22 cellular contexts compared by ENCODE assay signal in the genomic region with DNA sequence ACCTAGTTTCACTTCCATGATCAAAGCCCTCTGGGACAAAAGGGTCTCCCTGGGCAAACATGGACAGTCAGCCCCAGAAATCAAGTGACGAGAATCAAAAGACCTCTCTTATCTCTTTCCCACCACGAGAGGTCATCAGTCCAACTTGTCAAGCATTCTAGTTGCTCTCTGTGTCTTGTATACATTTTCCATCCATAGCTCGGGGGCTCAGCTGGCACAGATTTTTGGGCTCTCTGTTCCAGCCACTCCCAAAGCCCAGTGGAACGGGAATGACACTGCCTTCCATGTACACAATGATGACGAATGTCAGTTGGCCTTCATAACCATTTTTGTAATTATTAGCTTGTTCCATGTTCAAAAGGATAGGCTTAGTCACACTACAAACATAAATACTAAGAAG. TPM values are rescaled to one million over a fixed set of nuclear protein-coding genes. Genes with fewer than 3 reads are reported as not detected.
A peak's percentile ranks its signal among the peaks of the same experiment; 100 is the strongest.
DNase-seq lines count a peak whose midpoint lies in the region; ATAC-seq and TF ChIP-seq lines count a peak whose summit lies in the region.
"Had no signal": no experiment of that assay in that cellular context is flagged by ENCODE, and none has a peak within 500 bp of the region (broad histone marks: within the 10 kb centered on the region; RNA-seq: fewer than 3 reads in every experiment).

No MANE protein-coding gene starts in this region.

- POLR2A ChIA-PET in A673 (lab: Charles Lee; ENCODE audit: low non-redundant PET): no interaction called here

- no TSS peak for BruUV-seq in A673 (replicated peaks; lab: Mats Ljungman, UMichigan)

- no peak for TF ChIP-seq CTCF in A673 (conservative IDR thresholded peaks at IDR 0.05; ENCODE audit: low read depth, low read length)
- TF ChIP-seq CTCF in thyroid gland (IDR thresholded peaks at IDR 0.05): no peak

- H3K4me2 ChIP-seq in BLaER1: peak overlapping the region; percentile 43

- peak; percentile 38 for DNase-seq in A673 (ENCODE audit: low spot score)
- DNase-seq in NAMALWA (ENCODE audit: low spot score): peak; percentile 32
- peak; percentile 58 for DNase-seq in SK-MEL-5 (ENCODE audit: low read depth, low spot score)
- DNase-seq in thyroid gland: no peak
- no peak for DNase-seq in NK-92 (lab: John Stamatoyannopoulos, UW; ENCODE audit: unreplicated experiment)
- DNase-seq: activated CD4-positive, alpha-beta T cell treated with anti-CD3 and anti-CD28 coated beads, Interleukin-2, amount 10 ng/mL, durations not matched to agents 24 days and 14 days; activated naive CD4-positive, alpha-beta T cell treated with Interleukin-2 at 50 U/mL for 16 hours; activated T-cell treated with anti-CD3 and anti-CD28 coated beads, Interleukin-2, amount 50 U/mL, for 72 hours; AML-193; effector CD8-positive, alpha-beta T cell; erythroblast; HCEC 1CT; head of caudate nucleus; NCI-H146; NCI-H526 treated with DMSO at 0.1 percent for 48 hours; stimulated activated naive CD4-positive, alpha-beta T cell treated with Interleukin-2 at 50 U/mL for 16 hours; WERI-Rb-1 had no signal

- ATAC-seq in HG03196 (IDR thresholded peaks at IDR 0.05; ENCODE audit: unreplicated experiment): no peak
- ATAC-seq: activated T-cell treated with anti-CD3 and anti-CD28 coated beads, Interleukin-2, amount 50 U/mL, for 72 hours; sciatic nerve had no signal

- WGBS in thyroid gland, 2 donors: 70 to 75% methylated on average over 5 of the region's 5 CpGs

- no peaks in the 10 kb centered on the region for H3K9me3 ChIP-seq in A673 (ENCODE audit: low read depth, low read length, poor library complexity, severe bottlenecking)
- H3K9me3 ChIP-seq in BLaER1: no peaks in the 10 kb centered on the region
- H3K9me3 ChIP-seq in thyroid gland: no peaks in the 10 kb centered on the region

- CTCF ChIA-PET in A673 (lab: Charles Lee): interaction anchor here (0.5 kb wide), 3 partner anchors 78 to 626 kb away, joined by 4 to 5 read pairs (median 4); no protein-coding TSS in a partner anchor

- no peak for TF ChIP-seq POLR2A in thyroid gland (IDR thresholded peaks at IDR 0.05)

- no peak overlapping the region for H3K27ac ChIP-seq in A673 (ENCODE audit: low read depth, low read length, poor library complexity, severe bottlenecking)
- no peak overlapping the region for H3K27ac ChIP-seq in BLaER1
- H3K27ac ChIP-seq in thyroid gland: no peak overlapping the region
- H3K27ac ChIP-seq: WERI-Rb-1 had no signal

- no peak overlapping the region for H3K9ac ChIP-seq in BLaER1

- H3K36me3 ChIP-seq in A673 (ENCODE audit: insufficient read depth, low read length, poor library complexity, severe bottlenecking) (peaks cover 7% of the 10 kb centered on the region), BLaER1 (no peaks in the 10 kb centered on the region), thyroid gland (no peaks in the 10 kb centered on the region)
- H3K36me3 ChIP-seq: WERI-Rb-1 had no signal

- H3K4me3 ChIP-seq in A673 (ENCODE audit: low read depth, low read length, poor library complexity, severe bottlenecking) (no peak overlapping the region), BLaER1 (no peak overlapping the region), thyroid gland (replicated peaks in 1 of 3) (no peak overlapping the region)

- H3K27me3 ChIP-seq in A673 (replicated peaks; ENCODE audit: insufficient read depth, low read depth, low read length, poor library complexity) (no peaks in the 10 kb centered on the region), BLaER1 (no peaks in the 10 kb centered on the region), thyroid gland (no peaks in the 10 kb centered on the region)

- H3K4me1 ChIP-seq in A673 (ENCODE audit: insufficient read depth, low read length, poor library complexity, severe bottlenecking): peaks cover 61% of the 10 kb centered on the region
- H3K4me1 ChIP-seq in BLaER1: peaks cover 35% of the 10 kb centered on the region
- peaks cover 14 to 18% of the 10 kb centered on the region in 2 donors for H3K4me1 ChIP-seq in thyroid gland

- no peaks in the 10 kb centered on the region for H4K20me1 ChIP-seq in BLaER1

- intact Hi-C loops in A673 (cut with micrococcal nuclease; ENCODE audit: unreplicated experiment): no loop called here
- intact Hi-C loops in thyroid gland (cut with DNase I): no loop called here

- in situ Hi-C loops in SK-MEL-5 (cut with HindIII; ENCODE audit: low pct_unique_long_range_greater_than_20kb, low sequenced_read_pairs): no loop called here

RNA-seq across cellular contexts. Expression of a gene that starts 29.7 kb away (rescaled TPM):
- 18.0 and 25.2 TPM in 2 replicates for total RNA-seq in A673 (2021)
- not detected in 2 replicates for total RNA-seq in SK-MEL-5 (2014; rRNA removed; shearing (Covaris generic))
- 0.06 and 0.11 TPM in 2 replicates for polyA plus RNA-seq in SK-MEL-5 (2015; cell fraction: cytosol; rRNA removed)
- polyA plus RNA-seq in SK-MEL-5 (2015; cell fraction: nucleus; rRNA removed): 0.15 TPM in 1 of 2 replicates, not detected in the other
- 1 to 10 TPM in 1 of 4 donors, under 1 TPM in 2, not detected in 1; 0.13 to 2.8 (median 0.73) TPM for total RNA-seq in thyroid gland
- total RNA-seq: activated CD4-positive, alpha-beta T cell treated with anti-CD3 and anti-CD28 coated beads, Interleukin-2, amount 10 ng/mL, durations not matched to agents 24 days and 14 days; activated T-cell treated with anti-CD3 and anti-CD28 coated beads, Interleukin-2, amount 50 U/mL, for 72 hours; fibroblast of villous mesenchyme had no signal
- polyA plus RNA-seq: IgD-negative memory B cell had no signal

Comparison
In these comparisons a context has a peak if more than half of its experiments do, and no peak if none do; other contexts are left out.
1. DNase-seq: peak in A673 (single experiment), NAMALWA (single experiment) and SK-MEL-5 (single experiment); none in thyroid gland (0 of 2) and NK-92 (single experiment).